ENCODE assay signal across 8 cellular contexts in genomic region chr11:6682591-6682935, GRCh38. TPM values are rescaled to one million over a fixed set of nuclear protein-coding genes. Genes with fewer than 3 reads are reported as not detected.
DNase-seq lines count a peak whose midpoint lies in the region; ATAC-seq, FAIRE-seq and TF ChIP-seq lines count a peak whose summit lies in the region.

No MANE protein-coding gene starts in this region.

- peak; percentile 5 for ATAC-seq in HG03095 (IDR thresholded peaks at IDR 0.05; ENCODE audit: unreplicated experiment)
- peak; percentile 0 for ATAC-seq in activated naive CD8-positive, alpha-beta T cell treated with anti-CD3 and anti-CD28 coated beads, Interleukin-2, amount 50 U/mL, for 24 hours

- H3K4me1 Mint-ChIP-seq in activated naive CD8-positive, alpha-beta T cell treated with anti-CD3 and anti-CD28 coated beads, Interleukin-2, amount 50 U/mL, for 24 hours, result peaks cover 32% of the 10 kb centered on the region

- peak overlapping the region; percentile 84 to 90 for H3K9ac ChIP-seq in kidney (ENCODE audit: low read length in 2 of 2)

- no peaks in the 10 kb centered on the region for H3K9me3 Mint-ChIP-seq in activated naive CD8-positive, alpha-beta T cell treated with anti-CD3 and anti-CD28 coated beads, Interleukin-2, amount 50 U/mL, for 24 hours

- intact Hi-C loops in kidney (cut with DNase I), result loop anchor here (10.0 kb wide), 1 partner anchor 148 kb away; no protein-coding TSS in a partner anchor

- H3K4me1 ChIP-seq in kidney (ENCODE audit: control insufficient read depth in 1 of 2, insufficient read depth in 1 of 2, low read depth in 1 of 2, low read length in 2 of 2), result peaks cover 12 to 15% of the 10 kb centered on the region in 2 donors
- H3K4me1 ChIP-seq in suprapubic skin, result peaks cover 21% of the 10 kb centered on the region

- H3K4me3 ChIP-seq in GM08714 (ENCODE audit: low read length) (peak overlapping the region; percentile 95), kidney (ENCODE audit: low read length in 2 of 2) (peak overlapping the region; percentile 92 to 95), suprapubic skin (peak overlapping the region; percentile 79)

- H3K27me3 ChIP-seq in suprapubic skin, result no peaks in the 10 kb centered on the region

- H3K36me3 Mint-ChIP-seq in activated naive CD8-positive, alpha-beta T cell treated with anti-CD3 and anti-CD28 coated beads, Interleukin-2, amount 50 U/mL, for 24 hours (ENCODE audit: low read depth), result peaks cover 39% of the 10 kb centered on the region

- TF ChIP-seq EP300 in suprapubic skin (IDR thresholded peaks at IDR 0.05), result no peak

- TF ChIP-seq POLR2A in suprapubic skin (IDR thresholded peaks at IDR 0.05), result no peak

- FAIRE-seq in kidney (lab: Jason Lieb, UNC), result no peak
- FAIRE-seq in urothelium cell line (lab: Jason Lieb, UNC), result no peak

- DNase-seq in activated naive CD8-positive, alpha-beta T cell treated with anti-CD3 and anti-CD28 coated beads, Interleukin-2, amount 50 U/mL, for 24 hours, result no peak
- DNase-seq in kidney, result no peak
- DNase-seq in suprapubic skin (ENCODE audit: low spot score in 2 of 2), result no peak
- no peak for DNase-seq in NOMO-1 (lab: John Stamatoyannopoulos, UW; ENCODE audit: unreplicated experiment in 2 of 2)
- no peak for DNase-seq in stimulated activated naive CD4-positive, alpha-beta T cell treated with Interleukin-2 at 50 U/mL for 16 hours (lab: John Stamatoyannopoulos, UW)
- DNase-seq in urothelium cell line (ENCODE audit: low spot score), result no peak

- H3K4me3 Mint-ChIP-seq in activated naive CD8-positive, alpha-beta T cell treated with anti-CD3 and anti-CD28 coated beads, Interleukin-2, amount 50 U/mL, for 24 hours, result peak overlapping the region; percentile 99

- H3K27ac Mint-ChIP-seq in activated naive CD8-positive, alpha-beta T cell treated with anti-CD3 and anti-CD28 coated beads, Interleukin-2, amount 50 U/mL, for 24 hours, result peak overlapping the region; percentile 100

- TF ChIP-seq CTCF in kidney (IDR thresholded peaks at IDR 0.05; ENCODE audit: borderline replicate concordance, extremely low read depth, insufficient read depth) (no peak), suprapubic skin (IDR thresholded peaks at IDR 0.05) (no peak)

- no peaks in the 10 kb centered on the region for H3K9me3 ChIP-seq in kidney (ENCODE audit: control insufficient read depth in 1 of 2, low read length in 2 of 2)
- no peaks in the 10 kb centered on the region for H3K9me3 ChIP-seq in suprapubic skin

- H3K27me3 Mint-ChIP-seq in activated naive CD8-positive, alpha-beta T cell treated with anti-CD3 and anti-CD28 coated beads, Interleukin-2, amount 50 U/mL, for 24 hours, result peaks cover 4% of the 10 kb centered on the region

- 1% methylated on average over 9 of the region's 10 CpGs for WGBS in suprapubic skin

- H3K36me3 ChIP-seq in kidney (ENCODE audit: control insufficient read depth in 1 of 2, insufficient read depth in 2 of 2, low read length in 2 of 2) (no peaks in the 10 kb centered on the region), suprapubic skin (peaks cover 16% of the 10 kb centered on the region)

- H3K27ac ChIP-seq in kidney (ENCODE audit: low read depth in 2 of 2, low read length in 2 of 2), result peak overlapping the region in 1 of 2 donors; percentile 91
- peak overlapping the region; percentile 67 for H3K27ac ChIP-seq in suprapubic skin

RNA-seq across cellular contexts. Expression of gene MRPL17, which starts 0.6 kb away (rescaled TPM):
- total RNA-seq in kidney (44.0 TPM), suprapubic skin (10 to 100 TPM; 17.1 to 35.2 (median 26.4) TPM)
- polyA plus RNA-seq in kidney (ENCODE audit: insufficient read depth, low read depth, low replicate concordance), result 121 TPM

RNA-seq across cellular contexts. Expression of gene DCHS1, which starts 27.0 kb away (rescaled TPM):
- total RNA-seq in kidney (17.0 TPM), suprapubic skin (1 to 10 TPM; 3.9 to 9.0 (median 6.4) TPM)
- 2.4 TPM for polyA plus RNA-seq in kidney (ENCODE audit: insufficient read depth, low read depth, low replicate concordance)
